Comparison of ENCODE assay signal across 10 cellular contexts in the genomic region with DNA sequence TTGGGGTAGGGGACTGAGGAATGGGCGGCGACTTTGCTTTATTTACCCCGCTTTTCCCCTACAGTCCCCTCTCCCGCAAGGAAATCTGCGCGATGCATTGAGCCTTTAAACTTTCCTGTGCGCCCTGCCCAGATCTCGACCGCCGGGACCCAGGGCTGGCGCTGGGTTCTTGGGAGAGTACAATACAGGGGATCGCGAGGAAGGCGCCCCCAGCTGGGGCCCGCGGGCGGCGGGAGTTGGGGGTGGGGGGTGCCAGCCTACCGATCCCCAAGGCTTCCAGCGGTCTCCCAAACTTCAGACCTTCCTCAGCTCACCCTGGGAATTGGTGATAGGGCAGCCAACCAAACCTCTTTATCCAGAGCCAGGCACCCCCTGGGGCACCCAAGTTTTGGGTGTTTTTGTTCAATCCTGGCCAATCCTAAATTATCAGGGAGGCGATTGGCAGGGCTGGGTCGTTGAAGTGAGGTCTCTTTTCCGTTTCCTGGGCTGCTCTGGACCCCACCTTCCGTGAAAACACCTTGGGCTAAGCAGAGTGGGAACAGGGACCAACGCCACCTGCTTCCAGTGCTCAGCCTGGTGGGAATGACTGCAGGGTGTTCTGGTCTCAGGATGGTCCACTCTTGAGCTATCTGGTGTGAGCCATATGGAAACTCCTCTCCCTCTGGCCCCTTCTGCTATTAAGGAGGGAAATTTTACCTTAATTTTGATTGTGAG. TPM values are rescaled to one million over a fixed set of nuclear protein-coding genes. Genes with fewer than 3 reads are reported as not detected.
A peak's percentile ranks its signal among the peaks of the same experiment; 100 is the strongest.
DNase-seq lines count a peak whose midpoint lies in the region; ATAC-seq and TF ChIP-seq lines count a peak whose summit lies in the region.
"Had no signal": no experiment of that assay in that cellular context is flagged by ENCODE, and none has a peak within 500 bp of the region (broad histone marks: within the 10 kb centered on the region; RNA-seq: fewer than 3 reads in every experiment).

No MANE protein-coding gene starts in this region.

- in situ Hi-C loops in gastrocnemius medialis (cut with MboI; ENCODE audit: low sequenced_read_pairs in 4 of 4): no loop called here

- H3K9me3 ChIP-seq in adipocyte (ENCODE audit: control insufficient read depth, low read length) (peaks cover 4% of the 10 kb centered on the region), iPS-15b (ENCODE audit: control insufficient read depth, insufficient read depth, low read length) (no peaks in the 10 kb centered on the region), gastrocnemius medialis (no peaks in the 10 kb centered on the region)

- H3K9ac ChIP-seq in adipocyte (ENCODE audit: low read length): peak overlapping the region; percentile 41
- H3K9ac ChIP-seq in iPS-15b (ENCODE audit: low read depth, low read length): peak overlapping the region; percentile 65

- intact Hi-C loops in gastrocnemius medialis (cut with DNase I; ENCODE audit: low total_unique reads): loop anchor here (2.0 to 10.0 kb wide), 4 partner anchors 33 to 235 kb away; no protein-coding TSS in a partner anchor

- TF ChIP-seq POLR2A in gastrocnemius medialis (IDR thresholded peaks at IDR 0.05): peak in 1 of 2 donors; percentile 8

- DNase-seq in GM10266 (ENCODE audit: extremely low spot score) (peak; percentile 35), adipocyte (ENCODE audit: low read depth) (peak; percentile 32), gastrocnemius medialis (no peak), NOMO-1 treated with DMSO at 0.1 percent for 48 hours (lab: John Stamatoyannopoulos, UW; ENCODE audit: unreplicated experiment) (no peak)
- no peak for DNase-seq in activated CD4-positive, alpha-beta T cell treated with anti-CD3 and anti-CD28 coated beads, Interleukin-2, amount 50 U/mL, for 1 hour
- DNase-seq in activated CD4-positive, alpha-beta T cell treated with anti-CD3 and anti-CD28 coated beads, Interleukin-2, amount 50 U/mL, for 4 hours: no peak
- DNase-seq: GOT3, NCI-H1092 treated with DMSO at 0.1 percent for 48 hours had no signal

- H3K4me1 ChIP-seq in adipocyte (ENCODE audit: control insufficient read depth, insufficient read depth, low read length): peaks cover 26% of the 10 kb centered on the region
- peaks cover 6% of the 10 kb centered on the region for H3K4me1 ChIP-seq in iPS-15b (ENCODE audit: control insufficient read depth, insufficient read depth, low read length)
- H3K4me1 ChIP-seq in gastrocnemius medialis: peaks cover 48% of the 10 kb centered on the region in 2 donors

- H3K27me3 ChIP-seq in adipocyte (replicated peaks; ENCODE audit: control insufficient read depth, insufficient read depth, low read length) (peaks cover 31% of the 10 kb centered on the region), iPS-15b (ENCODE audit: control insufficient read depth, insufficient read depth, low read length) (peaks cover 26% of the 10 kb centered on the region), gastrocnemius medialis (no peaks in the 10 kb centered on the region)

- peak overlapping the region; percentile 94 to 98 (median 96) for H3K27ac ChIP-seq in gastrocnemius medialis

- H3K36me3 ChIP-seq in adipocyte (ENCODE audit: control insufficient read depth, insufficient read depth, low read length, severe bottlenecking): no peaks in the 10 kb centered on the region
- no peaks in the 10 kb centered on the region for H3K36me3 ChIP-seq in iPS-15b (ENCODE audit: control insufficient read depth, insufficient read depth, low read length)
- H3K36me3 ChIP-seq in gastrocnemius medialis: no peaks in the 10 kb centered on the region

- no peak for TF ChIP-seq CTCF in GM10266 (IDR thresholded peaks at IDR 0.05; ENCODE audit: control insufficient read depth, insufficient read depth, low read depth, missing control alignments)
- no peak for TF ChIP-seq CTCF in gastrocnemius medialis (IDR thresholded peaks at IDR 0.05 in 4 of 5, conservative IDR thresholded peaks at IDR 0.05 in 1 of 5)

- peak overlapping the region; percentile 78 for H3K4me3 ChIP-seq in adipocyte (ENCODE audit: low read length)
- peak overlapping the region; percentile 77 for H3K4me3 ChIP-seq in iPS-15b (ENCODE audit: low read depth, low read length)
- H3K4me3 ChIP-seq in gastrocnemius medialis: peak overlapping the region; percentile 70 to 98 (median 76)

- no peak for ATAC-seq in gastrocnemius medialis
- ATAC-seq in HG02970 (IDR thresholded peaks at IDR 0.05; ENCODE audit: low FRiP score, unreplicated experiment): no peak

RNA-seq across cellular contexts. Expression of gene DAB2IP, which starts 51.4 kb away (rescaled TPM):
- total RNA-seq in gastrocnemius medialis: 10 to 100 TPM; 22.7 to 68.2 (median 37.4) TPM

Comparison
In these comparisons a context has a peak if more than half of its experiments do, and no peak if none do; other contexts are left out.
1. DNase-seq: peak in GM10266 (single experiment) and adipocyte (single experiment); none in gastrocnemius medialis (0 of 2), NOMO-1 treated with DMSO at 0.1 percent for 48 hours (single experiment), activated CD4-positive, alpha-beta T cell treated with anti-CD3 and anti-CD28 coated beads, Interleukin-2, amount 50 U/mL, for 1 hour (single experiment) and activated CD4-positive, alpha-beta T cell treated with anti-CD3 and anti-CD28 coated beads, Interleukin-2, amount 50 U/mL, for 4 hours (0 of 2).
2. Peak in every context shown above with its lines, with median percentiles within 50 percentile points of each other: H3K4me3 ChIP-seq.